8 cellular contexts compared by ENCODE assay signal in the genomic region with DNA sequence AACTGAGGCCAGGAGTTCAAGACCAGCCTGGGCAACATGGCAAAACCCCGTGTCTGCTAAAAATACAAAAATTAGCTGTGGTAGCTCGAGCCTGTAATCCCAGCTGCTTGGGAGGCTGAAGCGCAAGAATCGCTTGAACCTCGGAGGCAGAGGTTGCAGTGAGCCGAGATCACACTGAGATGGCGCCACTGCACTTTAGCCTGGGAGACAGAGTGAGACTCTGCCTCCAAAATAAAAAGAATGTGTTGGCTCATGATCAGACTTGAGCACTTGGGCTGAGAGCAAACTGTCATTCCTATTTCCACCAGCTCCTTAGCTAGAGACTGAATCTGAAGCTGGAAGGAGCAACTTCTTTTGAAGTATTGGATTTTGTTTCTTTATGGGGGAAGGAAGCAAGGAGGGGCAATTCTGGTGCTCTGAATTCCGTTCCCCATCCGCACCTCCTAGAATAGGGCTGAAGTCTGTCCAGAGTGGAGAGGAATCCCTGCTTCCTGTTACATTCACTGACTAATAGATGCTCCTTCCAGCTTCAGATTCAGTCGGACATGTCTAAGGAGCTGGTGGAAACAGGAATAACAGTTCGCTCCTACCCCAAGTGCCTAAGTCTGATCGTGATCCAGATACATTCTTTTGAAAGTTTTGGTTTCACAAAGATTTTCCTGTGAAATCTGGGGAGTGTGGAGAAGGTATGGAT. TPM values are rescaled to one million over a fixed set of nuclear protein-coding genes. Genes with fewer than 3 reads are reported as not detected.
DNase-seq lines count a peak whose midpoint lies in the region; ATAC-seq and TF ChIP-seq lines count a peak whose summit lies in the region.

No MANE protein-coding gene starts in this region.

- H3K36me3 Mint-ChIP-seq in naive thymus-derived CD8-positive, alpha-beta T cell, result peaks cover 0 to 35% (median 4%) of the 10 kb centered on the region in 3 donors

- peak overlapping the region in 1 of 10 donors; percentile 14 for H3K4me3 Mint-ChIP-seq in naive thymus-derived CD8-positive, alpha-beta T cell

- H3K9me3 Mint-ChIP-seq in naive thymus-derived CD8-positive, alpha-beta T cell, result no peaks in the 10 kb centered on the region

- no peak for ATAC-seq in RWPE2 (ENCODE audit: low read depth)
- ATAC-seq in naive thymus-derived CD8-positive, alpha-beta T cell, result no peak
- no peak for ATAC-seq in HG03280 (IDR thresholded peaks at IDR 0.05; ENCODE audit: unreplicated experiment)
- ATAC-seq in HG02588 (IDR thresholded peaks at IDR 0.05; ENCODE audit: unreplicated experiment), result no peak
- ATAC-seq in HG03159 (IDR thresholded peaks at IDR 0.05; ENCODE audit: unreplicated experiment), result no peak

- POLR2A ChIA-PET in A673 (lab: Charles Lee; ENCODE audit: low non-redundant PET), result no interaction called here
- POLR2A ChIA-PET in naive thymus-derived CD8-positive, alpha-beta T cell (lab: Charles Lee), result interaction anchor here (0.9 to 3.0 kb wide), 2 partner anchors 13 to 17 kb away, joined by 3 to 19 read pairs; a partner anchor contains a TSS

- intact Hi-C loops in A673 (cut with micrococcal nuclease; ENCODE audit: unreplicated experiment) (no loop called here), dorsolateral prefrontal cortex (cut with DNase I) (no loop called here)

- BruUV-seq in A673 (replicated peaks; lab: Mats Ljungman, UMichigan), result no TSS peak

- peaks cover 4% of the 10 kb centered on the region for H3K4me1 ChIP-seq in A673 (ENCODE audit: insufficient read depth, low read length, poor library complexity, severe bottlenecking)
- peaks cover 14% of the 10 kb centered on the region for H3K4me1 ChIP-seq in RWPE2 (ENCODE audit: insufficient read depth, poor library complexity, severe bottlenecking)

- H3K9me3 ChIP-seq in A673 (ENCODE audit: low read depth, low read length, poor library complexity, severe bottlenecking) (no peaks in the 10 kb centered on the region), RWPE2 (ENCODE audit: severe bottlenecking) (no peaks in the 10 kb centered on the region)

- CTCF ChIA-PET in A673 (lab: Charles Lee), result no interaction called here

- H3K27ac ChIP-seq in A673 (ENCODE audit: low read depth, low read length, poor library complexity, severe bottlenecking) (peak overlapping the region; percentile 34), RWPE2 (ENCODE audit: poor library complexity, severe bottlenecking) (no peak overlapping the region), dorsolateral prefrontal cortex (peak overlapping the region in 9 of 59 donors; percentile 10 to 46 (median 23))

- H3K4me3 ChIP-seq in A673 (ENCODE audit: low read depth, low read length, poor library complexity, severe bottlenecking) (no peak overlapping the region), RWPE2 (ENCODE audit: severe bottlenecking) (no peak overlapping the region), dorsolateral prefrontal cortex (no peak overlapping the region)

- TF ChIP-seq CTCF in A673 (conservative IDR thresholded peaks at IDR 0.05; ENCODE audit: low read depth, low read length), result peak; percentile 78
- TF ChIP-seq CTCF in RWPE2 (IDR thresholded peaks at IDR 0.05; ENCODE audit: poor library complexity, severe bottlenecking), result peak; percentile 24
- peak in 29 of 56 donors; percentile 12 to 41 (median 23) for TF ChIP-seq CTCF in dorsolateral prefrontal cortex (IDR thresholded peaks at IDR 0.05 in 54 of 56, conservative IDR thresholded peaks at IDR 0.05 in 2 of 56; ENCODE audit: low read depth in 1 of 56, partially characterized antibody in 56 of 56)

- DNase-seq in A673 (ENCODE audit: low spot score) (peak; percentile 70), GDM1 (lab: John Stamatoyannopoulos, UW) (peak; percentile 55), RWPE2 (ENCODE audit: low spot score) (no peak), dorsolateral prefrontal cortex (no peak)
- peak in 6 of 10 donors; percentile 22 to 50 (median 37) for DNase-seq in naive thymus-derived CD8-positive, alpha-beta T cell

- H3K27me3 Mint-ChIP-seq in naive thymus-derived CD8-positive, alpha-beta T cell, result no peaks in the 10 kb centered on the region

- H3K4me1 Mint-ChIP-seq in naive thymus-derived CD8-positive, alpha-beta T cell, result peaks cover 12 to 32% (median 30%) of the 10 kb centered on the region in 4 donors

- H3K27ac Mint-ChIP-seq in naive thymus-derived CD8-positive, alpha-beta T cell, result peak overlapping the region in 5 of 10 donors; percentile 8 to 75 (median 31)

- peaks cover 9% of the 10 kb centered on the region for H3K36me3 ChIP-seq in A673 (ENCODE audit: insufficient read depth, low read length, poor library complexity, severe bottlenecking)
- peaks cover 8% of the 10 kb centered on the region for H3K36me3 ChIP-seq in RWPE2 (ENCODE audit: low read depth)

- H3K27me3 ChIP-seq in A673 (replicated peaks; ENCODE audit: insufficient read depth, low read depth, low read length, poor library complexity), result no peaks in the 10 kb centered on the region
- H3K27me3 ChIP-seq in RWPE2 (ENCODE audit: insufficient read depth, poor library complexity, severe bottlenecking), result no peaks in the 10 kb centered on the region
- no peaks in the 10 kb centered on the region for H3K27me3 ChIP-seq in dorsolateral prefrontal cortex

RNA-seq across cellular contexts. Expression of a gene that starts 3.8 kb away (rescaled TPM):
- total RNA-seq in A673 (2021) (21.6 and 24.0 TPM in 2 replicates), dorsolateral prefrontal cortex (10 to 100 TPM; 15.9 to 43.0 (median 23.4) TPM)
- 10 to 100 TPM; 35.8 to 37.2 TPM for total RNA-seq in naive thymus-derived CD8-positive, alpha-beta T cell
- 10 to 100 TPM; 17.9 to 25.6 (median 19.6) TPM for polyA plus RNA-seq in naive thymus-derived CD8-positive, alpha-beta T cell

RNA-seq across cellular contexts. Expression of a gene that starts 16.1 kb away (rescaled TPM):
- total RNA-seq in A673 (2021) (26.7 and 28.6 TPM in 2 replicates), dorsolateral prefrontal cortex (10 to 100 TPM; 24.9 to 51.7 (median 37.5) TPM)
- 10 to 100 TPM; 28.5 to 29.9 TPM for total RNA-seq in naive thymus-derived CD8-positive, alpha-beta T cell
- 1 to 10 TPM; 1.6 to 3.5 (median 2.6) TPM for polyA plus RNA-seq in naive thymus-derived CD8-positive, alpha-beta T cell

RNA-seq across cellular contexts. Expression of a gene that starts 17.0 kb away (rescaled TPM):
- 58.6 and 64.5 TPM in 2 replicates for total RNA-seq in A673 (2021)
- total RNA-seq in dorsolateral prefrontal cortex, result 100 to 1,000 TPM in 5 of 120 experiments, 10 to 100 TPM in 115; 27.9 to 117 (median 68.8) TPM
- total RNA-seq in naive thymus-derived CD8-positive, alpha-beta T cell, result 10 to 100 TPM; 68.9 to 69.6 TPM
- 1 to 10 TPM; 5.2 to 9.3 (median 5.9) TPM for polyA plus RNA-seq in naive thymus-derived CD8-positive, alpha-beta T cell

Comparison
In these comparisons a context has a peak if more than half of its experiments do, and no peak if none do; other contexts are left out.
1. DNase-seq: peak in A673 (single experiment), GDM1 (single experiment) and naive thymus-derived CD8-positive, alpha-beta T cell (6 of 10); none in RWPE2 (single experiment) and dorsolateral prefrontal cortex (0 of 10).
2. CTCF ChIP-seq: peak in every context shown above with its lines; median percentile 78 in A673; 24 in RWPE2; 23 in dorsolateral prefrontal cortex.